In genomic region chr10:8902926-8903325, GRCh38 we compare ENCODE assay signal across 9 cellular contexts.
"Had no signal": no experiment of that assay in that cellular context is flagged by ENCODE, and none has a peak within 500 bp of the region (broad histone marks: within the 10 kb centered on the region; RNA-seq: fewer than 3 reads in every experiment).

No MANE protein-coding gene starts in this region.

- H3K9me3 ChIP-seq: HAP-1 had no signal

- H3K4me1 ChIP-seq: HAP-1 had no signal

- H3K4me3 ChIP-seq: GM23248, HAP-1, K562 had no signal

- H2AFZ ChIP-seq: GM23248 had no signal

- DNase-seq: GM23248, GOT3, H7, HFFc6, IMR-90 had no signal

- ATAC-seq: HCT116, K562 had no signal

- H3K9ac ChIP-seq: GM23248 had no signal

- FAIRE-seq: HTR-8/SVneo, K562 had no signal

- H3K27ac ChIP-seq: GM23248 had no signal

- H3K36me3 ChIP-seq: HAP-1 had no signal
